Comparison of ENCODE assay signal across 1 cellular context in the genomic region with DNA sequence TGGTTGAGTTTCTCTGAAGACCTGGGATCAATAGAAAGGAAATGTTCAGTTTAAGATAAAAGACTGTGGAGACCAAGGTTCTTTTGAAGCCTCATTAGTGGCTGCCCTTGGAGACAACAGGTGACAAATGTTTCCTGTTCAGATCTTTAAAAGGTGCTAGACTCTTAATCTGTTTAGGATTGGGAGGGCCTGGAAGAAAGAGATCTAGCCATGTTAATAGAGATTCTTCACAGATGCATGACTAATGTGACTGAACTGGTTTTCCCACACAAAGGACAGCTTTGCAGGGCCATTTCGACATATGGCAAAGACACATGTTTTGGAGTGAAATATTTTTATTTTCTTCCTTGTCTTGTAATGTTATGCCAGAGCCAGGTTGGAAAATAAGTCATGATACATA.
TF ChIP-seq lines count a peak whose summit lies in the region.

No MANE protein-coding gene starts in this region.

TF ChIP-seq in H1, 55 proteins besides CTCF, POLR2A, EP300 and RAD21:
- TF ChIP-seq POLR2AphosphoS5 (IDR thresholded peaks at IDR 0.05; ENCODE audit: low read depth, low read length), result no peak
- TF ChIP-seq GTF2F1 (IDR thresholded peaks at IDR 0.05; ENCODE audit: borderline replicate concordance, low read depth, low read length), result no peak
- TF ChIP-seq, protein P1, sequence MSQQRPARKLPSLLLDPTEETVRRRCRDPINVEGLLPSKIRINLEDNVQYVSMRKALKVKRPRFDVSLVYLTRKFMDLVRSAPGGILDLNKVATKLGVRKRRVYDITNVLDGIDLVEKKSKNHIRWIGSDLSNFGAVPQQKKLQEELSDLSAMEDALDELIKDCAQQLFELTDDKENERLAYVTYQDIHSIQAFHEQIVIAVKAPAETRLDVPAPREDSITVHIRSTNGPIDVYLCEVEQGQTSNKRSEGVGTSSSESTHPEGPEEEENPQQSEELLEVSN (IDR thresholded peaks at IDR 0.05), result no peak
- no peak for TF ChIP-seq SUZ12 (IDR thresholded peaks at IDR 0.05; ENCODE audit: low read length)
- no peak for TF ChIP-seq NRF1 (IDR thresholded peaks at IDR 0.05; ENCODE audit: low read depth, low read length)
- TF ChIP-seq SIX5 (IDR thresholded peaks at IDR 0.05; ENCODE audit: low read depth, low read length), result no peak
- no peak for TF ChIP-seq KDM5A (IDR thresholded peaks at IDR 0.05; ENCODE audit: low read length)
- TF ChIP-seq FOSL1 (IDR thresholded peaks at IDR 0.05; ENCODE audit: insufficient read depth, low read depth, low read length), result no peak
- TF ChIP-seq BRCA1 (IDR thresholded peaks at IDR 0.05; ENCODE audit: low read depth, low read length), result no peak
- no peak for TF ChIP-seq JUND (IDR thresholded peaks at IDR 0.05; ENCODE audit: low read length)
- no peak for TF ChIP-seq KDM4A (IDR thresholded peaks at IDR 0.05; ENCODE audit: low read depth, low read length, severe bottlenecking)
- TF ChIP-seq KDM1A (IDR thresholded peaks at IDR 0.05; ENCODE audit: borderline replicate concordance, low read length), result no peak
- no peak for TF ChIP-seq TBP (IDR thresholded peaks at IDR 0.05; ENCODE audit: low read depth, low read length)
TF ChIP-seq in H1: peak in this region for 0.
